Comparison of ENCODE assay signal across 28 cellular contexts in the genomic region with DNA sequence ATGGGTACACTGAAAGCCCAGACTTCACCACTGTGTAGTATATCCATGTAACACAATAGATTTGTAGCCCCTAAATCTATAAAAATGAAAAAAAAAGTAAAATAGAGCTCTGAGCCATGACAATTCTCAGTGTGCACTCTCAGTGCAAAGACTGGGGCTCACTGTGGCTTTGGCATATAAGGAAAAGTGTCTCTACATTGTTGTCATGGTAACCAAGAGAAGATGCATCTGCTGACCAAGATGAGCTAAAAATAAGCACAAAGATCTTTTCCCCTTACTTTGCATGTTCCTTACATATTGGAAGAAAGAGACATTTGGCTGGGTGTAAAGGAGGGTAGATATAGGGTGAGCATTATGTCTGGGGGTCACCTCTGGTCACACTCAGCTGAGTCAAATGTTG. TPM values are rescaled to one million over a fixed set of nuclear protein-coding genes. Genes with fewer than 3 reads are reported as not detected.
"Had no signal": no experiment of that assay in that cellular context is flagged by ENCODE, and none has a peak within 500 bp of the region (broad histone marks: within the 10 kb centered on the region; RNA-seq: fewer than 3 reads in every experiment).

No MANE protein-coding gene starts in this region.

- ATAC-seq: activated naive CD4-positive, alpha-beta T cell treated with anti-CD3 and anti-CD28 coated beads, Interleukin-2, amount 50 U/mL, for 72 hours; activated T-helper 17 cell treated with anti-CD3 and anti-CD28 coated beads, Interleukin-2, amount 50 U/mL, for 72 hours; left cardiac atrium; natural killer cell treated with Interleukin-12 subunit alpha and Interleukin-12 subunit beta and Interleukin-15 and Interleukin-18, amount 100 ng/mL, for 72 hours; pancreas; psoas muscle; stimulated activated naive CD8-positive, alpha-beta T cell treated with anti-CD3 and anti-CD28 coated beads, Interleukin-15, amount 100 ng/mL, for 72 hours; T-cell had no signal

- H3K9me3 ChIP-seq: neutrophil, pancreas, suprapubic skin, uterus had no signal

- H3K4me1 ChIP-seq: ascending aorta, breast epithelium, esophagus muscularis mucosa, pancreas, psoas muscle, right atrium auricular region, suprapubic skin, uterus had no signal

- H3K4me3 ChIP-seq: ascending aorta, breast epithelium, coronary artery, esophagus muscularis mucosa, pancreas, psoas muscle, right atrium auricular region, suprapubic skin, uterus had no signal

- FAIRE-seq: frontal cortex, islet of Langerhans, pancreas had no signal

- H3K27ac ChIP-seq: ascending aorta, breast epithelium, coronary artery, esophagus muscularis mucosa, neutrophil, pancreas, psoas muscle, right atrium auricular region, suprapubic skin, uterus had no signal

- DNase-seq: activated CD4-positive, alpha-beta T cell treated with anti-CD3 and anti-CD28 coated beads for 1 hour; activated CD8-positive, alpha-beta memory T cell treated with anti-CD3 and anti-CD28 coated beads for 24 hours; activated CD8-positive, alpha-beta memory T cell treated with anti-CD3 and anti-CD28 coated beads, Interleukin-2, amount 50 U/mL, for 4 hours; activated T-cell treated with anti-CD3 and anti-CD28 coated beads, Interleukin-2, amount 50 U/mL, for 24 hours; glutamatergic neuron; hippocampal formation; left cardiac atrium; pancreas; psoas muscle; stimulated activated CD4-positive, alpha-beta T cell treated with anti-CD3 and anti-CD28 coated beads, Interleukin-4, amount 100 ng/mL, for 4 hours; stimulated activated naive CD8-positive, alpha-beta T cell treated with anti-CD3 and anti-CD28 coated beads, Interleukin-15, amount 100 ng/mL, for 72 hours; T-cell; trophoblast cell; uterus had no signal

- H3K27me3 ChIP-seq: ascending aorta, breast epithelium, pancreas, right atrium auricular region, suprapubic skin, uterus had no signal

- H3K36me3 ChIP-seq: ascending aorta, breast epithelium, esophagus muscularis mucosa, neutrophil, pancreas, right atrium auricular region, suprapubic skin, uterus had no signal

RNA-seq across cellular contexts. Expression of a gene that starts 12.0 kb away (rescaled TPM):
- polyA plus RNA-seq: adipose tissue, liver, pancreas, psoas muscle had no signal

RNA-seq across cellular contexts. Expression of a gene that starts 23.9 kb away (rescaled TPM):
- polyA plus RNA-seq: adipose tissue, liver, pancreas, psoas muscle had no signal
